21 cellular contexts compared by ENCODE assay signal in the genomic region with DNA sequence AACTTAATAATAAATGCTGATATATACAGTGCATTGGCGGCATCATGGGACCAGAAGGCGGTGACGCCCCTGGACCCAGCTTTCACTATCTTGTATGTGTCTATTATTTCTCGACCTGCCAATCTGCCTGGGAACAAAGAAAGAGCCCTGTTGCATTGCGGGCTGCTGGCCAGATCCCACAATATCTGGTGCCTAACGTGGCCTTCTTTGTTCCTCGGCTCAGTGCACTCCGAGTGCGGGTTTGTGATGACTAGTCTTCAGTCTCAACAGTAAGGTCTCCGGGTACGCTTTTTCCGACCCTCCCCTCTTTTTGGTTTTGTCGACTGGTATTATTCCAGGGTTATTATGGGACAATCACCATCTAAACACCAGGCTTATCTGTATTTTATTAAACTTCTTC.
"Had no signal": no experiment of that assay in that cellular context is flagged by ENCODE, and none has a peak within 500 bp of the region (broad histone marks: within the 10 kb centered on the region; RNA-seq: fewer than 3 reads in every experiment).

No MANE protein-coding gene starts in this region.

- H3K36me3 ChIP-seq: breast epithelium, esophagus muscularis mucosa, heart right ventricle, left lung, lower lobe of right lung, right lobe of liver, upper lobe of right lung had no signal

- H3K4me1 ChIP-seq: breast epithelium, foreskin keratinocyte, heart right ventricle, left lung, lower lobe of right lung, right lobe of liver, upper lobe of right lung had no signal

- ATAC-seq: activated CD8-positive, alpha-beta memory T cell treated with anti-CD3 and anti-CD28 coated beads, Interleukin-2, amount 10 ng/mL, durations not matched to agents 7 days and 5 days; activated CD8-positive, alpha-beta T cell treated with anti-CD3 and anti-CD28 coated beads, Interleukin-2, amount 10 ng/mL, durations not matched to agents 7 days and 5 days; activated naive CD8-positive, alpha-beta T cell treated with anti-CD3 and anti-CD28 coated beads, Interleukin-2, amount 50 U/mL, for 24 hours; foreskin keratinocyte; heart right ventricle; naive thymus-derived CD8-positive, alpha-beta T cell; right lobe of liver; T-helper 17 cell had no signal

- H3K27ac ChIP-seq: breast epithelium, esophagus muscularis mucosa, foreskin keratinocyte, heart right ventricle, lower lobe of right lung, right lobe of liver had no signal

- H3K4me3 ChIP-seq: breast epithelium, esophagus muscularis mucosa, heart right ventricle, left lung, lower lobe of right lung, right lobe of liver, upper lobe of right lung had no signal

- H3K27me3 ChIP-seq: breast epithelium, esophagus muscularis mucosa, foreskin keratinocyte, heart right ventricle, left lung, right lobe of liver, upper lobe of right lung had no signal

- FAIRE-seq: islet of Langerhans had no signal

- H3K9me3 ChIP-seq: breast epithelium, esophagus muscularis mucosa, lower lobe of right lung, right lobe of liver, upper lobe of right lung had no signal

- DNase-seq: activated B cell treated with CpG ODN at 0.5 μM for 24 hours; activated CD4-positive, alpha-beta T cell treated with anti-CD3 and anti-CD28 coated beads, Interleukin-2, amount 50 U/mL, for 1 hour; activated CD8-positive, alpha-beta memory T cell treated with anti-CD3 and anti-CD28 coated beads, Interleukin-2, amount 10 ng/mL, durations not matched to agents 7 days and 5 days; activated CD8-positive, alpha-beta T cell treated with anti-CD3 and anti-CD28 coated beads, Interleukin-2, amount 10 ng/mL, durations not matched to agents 7 days and 5 days; activated naive CD8-positive, alpha-beta T cell treated with anti-CD3 and anti-CD28 coated beads, Interleukin-2, amount 50 U/mL, for 24 hours; activated T-cell treated with anti-CD3 and anti-CD28 coated beads, Interleukin-2, amount 50 U/mL, for 48 hours; central memory CD4-positive, alpha-beta T cell; heart right ventricle; left lung; lower lobe of right lung; naive thymus-derived CD8-positive, alpha-beta T cell; right lobe of liver; stimulated activated CD4-positive, alpha-beta T cell treated with anti-CD3 and anti-CD28 coated beads, Interleukin-2, amount 100 ng/mL, for 48 hours; stimulated activated naive CD4-positive, alpha-beta T cell treated with Interleukin-2 at 50 U/mL for 16 hours; T-helper 17 cell; T1000; upper lobe of right lung had no signal
